1 cellular context compared by ENCODE assay signal in genomic region chr6:84426002-84426705, GRCh38.
TF ChIP-seq lines count a peak whose summit lies in the region.

No MANE protein-coding gene starts in this region.

TF ChIP-seq in HEK293, 187 proteins besides CTCF, POLR2A, EP300 and RAD21 (continued from another document and continues in another):
- TF ChIP-seq REST (tag by site-specific recombination; IDR thresholded peaks at IDR 0.05) (no peak), ZNF596 (tag by site-specific recombination; IDR thresholded peaks at IDR 0.05) (no peak), OVOL3 (tag by site-specific recombination; IDR thresholded peaks at IDR 0.05) (no peak), OSR2 (tag by site-specific recombination; IDR thresholded peaks at IDR 0.05) (no peak), ZNF148 (tag by site-specific recombination; IDR thresholded peaks at IDR 0.05; ENCODE audit: borderline replicate concordance) (no peak), ZNF223 (tag by site-specific recombination; IDR thresholded peaks at IDR 0.05) (no peak), ZNF169 (tag by site-specific recombination; IDR thresholded peaks at IDR 0.05) (no peak), ZNF133 (tag by site-specific recombination; IDR thresholded peaks at IDR 0.05) (no peak), ZNF266 (tag by site-specific recombination; IDR thresholded peaks at IDR 0.05; ENCODE audit: low read depth) (no peak), ZFHX2 (tag by site-specific recombination; conservative IDR thresholded peaks at IDR 0.05) (no peak), ZNF433 (tag by site-specific recombination; IDR thresholded peaks at IDR 0.05; ENCODE audit: low read depth) (no peak), REPIN1 (tag by site-specific recombination; IDR thresholded peaks at IDR 0.05; ENCODE audit: low read depth) (no peak), ZNF501 (tag by site-specific recombination; IDR thresholded peaks at IDR 0.05) (no peak), ZEB2 (tag by site-specific recombination; IDR thresholded peaks at IDR 0.05) (peak; percentile 19; the same call in 1 of the 2 replicates), ZNF629 (tag by site-specific recombination; IDR thresholded peaks at IDR 0.05) (no peak), ZBTB49 (tag by site-specific recombination; IDR thresholded peaks at IDR 0.05; ENCODE audit: low read depth) (no peak), ZNF549 (tag by site-specific recombination; IDR thresholded peaks at IDR 0.05) (no peak), ZNF239 (tag by site-specific recombination; IDR thresholded peaks at IDR 0.05) (no peak), ZNF768 (tag by site-specific recombination; IDR thresholded peaks at IDR 0.05) (no peak), ZSCAN18 (tag by site-specific recombination; IDR thresholded peaks at IDR 0.05) (no peak), PRDM6 (tag by site-specific recombination; IDR thresholded peaks at IDR 0.05) (peak; percentile 68), ZNF701 (tag by site-specific recombination; IDR thresholded peaks at IDR 0.05) (no peak), SP7 (tag by site-specific recombination; IDR thresholded peaks at IDR 0.05) (peak; percentile 94), SP2 (tag by site-specific recombination; IDR thresholded peaks at IDR 0.05) (no peak), EGR2 (tag by site-specific recombination; IDR thresholded peaks at IDR 0.05; ENCODE audit: low read depth) (no peak), ZNF777 (tag by site-specific recombination; IDR thresholded peaks at IDR 0.05; ENCODE audit: borderline replicate concordance) (no peak), SCRT2 (tag by site-specific recombination; IDR thresholded peaks at IDR 0.05) (no peak), ZNF585B (tag by site-specific recombination; IDR thresholded peaks at IDR 0.05) (no peak)
- TF ChIP-seq, protein P1, sequence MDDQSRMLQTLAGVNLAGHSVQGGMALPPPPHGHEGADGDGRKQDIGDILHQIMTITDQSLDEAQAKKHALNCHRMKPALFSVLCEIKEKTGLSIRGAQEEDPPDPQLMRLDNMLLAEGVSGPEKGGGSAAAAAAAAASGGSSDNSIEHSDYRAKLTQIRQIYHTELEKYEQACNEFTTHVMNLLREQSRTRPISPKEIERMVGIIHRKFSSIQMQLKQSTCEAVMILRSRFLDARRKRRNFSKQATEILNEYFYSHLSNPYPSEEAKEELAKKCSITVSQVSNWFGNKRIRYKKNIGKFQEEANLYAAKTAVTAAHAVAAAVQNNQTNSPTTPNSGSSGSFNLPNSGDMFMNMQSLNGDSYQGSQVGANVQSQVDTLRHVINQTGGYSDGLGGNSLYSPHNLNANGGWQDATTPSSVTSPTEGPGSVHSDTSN (CRISPR knock-in tag; IDR thresholded peaks at IDR 0.05), result no peak
- TF ChIP-seq, protein P2, sequence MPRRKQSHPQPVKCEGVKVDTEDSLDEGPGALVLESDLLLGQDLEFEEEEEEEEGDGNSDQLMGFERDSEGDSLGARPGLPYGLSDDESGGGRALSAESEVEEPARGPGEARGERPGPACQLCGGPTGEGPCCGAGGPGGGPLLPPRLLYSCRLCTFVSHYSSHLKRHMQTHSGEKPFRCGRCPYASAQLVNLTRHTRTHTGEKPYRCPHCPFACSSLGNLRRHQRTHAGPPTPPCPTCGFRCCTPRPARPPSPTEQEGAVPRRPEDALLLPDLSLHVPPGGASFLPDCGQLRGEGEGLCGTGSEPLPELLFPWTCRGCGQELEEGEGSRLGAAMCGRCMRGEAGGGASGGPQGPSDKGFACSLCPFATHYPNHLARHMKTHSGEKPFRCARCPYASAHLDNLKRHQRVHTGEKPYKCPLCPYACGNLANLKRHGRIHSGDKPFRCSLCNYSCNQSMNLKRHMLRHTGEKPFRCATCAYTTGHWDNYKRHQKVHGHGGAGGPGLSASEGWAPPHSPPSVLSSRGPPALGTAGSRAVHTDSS (tag by site-specific recombination; IDR thresholded peaks at IDR 0.05), result no peak
- TF ChIP-seq, protein P3, sequence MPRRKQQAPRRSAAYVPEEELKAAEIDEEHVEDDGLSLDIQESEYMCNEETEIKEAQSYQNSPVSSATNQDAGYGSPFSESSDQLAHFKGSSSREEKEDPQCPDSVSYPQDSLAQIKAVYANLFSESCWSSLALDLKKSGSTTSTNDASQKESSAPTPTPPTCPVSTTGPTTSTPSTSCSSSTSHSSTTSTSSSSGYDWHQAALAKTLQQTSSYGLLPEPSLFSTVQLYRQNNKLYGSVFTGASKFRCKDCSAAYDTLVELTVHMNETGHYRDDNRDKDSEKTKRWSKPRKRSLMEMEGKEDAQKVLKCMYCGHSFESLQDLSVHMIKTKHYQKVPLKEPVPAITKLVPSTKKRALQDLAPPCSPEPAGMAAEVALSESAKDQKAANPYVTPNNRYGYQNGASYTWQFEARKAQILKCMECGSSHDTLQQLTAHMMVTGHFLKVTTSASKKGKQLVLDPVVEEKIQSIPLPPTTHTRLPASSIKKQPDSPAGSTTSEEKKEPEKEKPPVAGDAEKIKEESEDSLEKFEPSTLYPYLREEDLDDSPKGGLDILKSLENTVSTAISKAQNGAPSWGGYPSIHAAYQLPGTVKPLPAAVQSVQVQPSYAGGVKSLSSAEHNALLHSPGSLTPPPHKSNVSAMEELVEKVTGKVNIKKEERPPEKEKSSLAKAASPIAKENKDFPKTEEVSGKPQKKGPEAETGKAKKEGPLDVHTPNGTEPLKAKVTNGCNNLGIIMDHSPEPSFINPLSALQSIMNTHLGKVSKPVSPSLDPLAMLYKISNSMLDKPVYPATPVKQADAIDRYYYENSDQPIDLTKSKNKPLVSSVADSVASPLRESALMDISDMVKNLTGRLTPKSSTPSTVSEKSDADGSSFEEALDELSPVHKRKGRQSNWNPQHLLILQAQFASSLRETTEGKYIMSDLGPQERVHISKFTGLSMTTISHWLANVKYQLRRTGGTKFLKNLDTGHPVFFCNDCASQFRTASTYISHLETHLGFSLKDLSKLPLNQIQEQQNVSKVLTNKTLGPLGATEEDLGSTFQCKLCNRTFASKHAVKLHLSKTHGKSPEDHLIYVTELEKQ (tag by site-specific recombination; IDR thresholded peaks at IDR 0.05; ENCODE audit: borderline replicate concordance), result no peak
- TF ChIP-seq, protein P4, sequence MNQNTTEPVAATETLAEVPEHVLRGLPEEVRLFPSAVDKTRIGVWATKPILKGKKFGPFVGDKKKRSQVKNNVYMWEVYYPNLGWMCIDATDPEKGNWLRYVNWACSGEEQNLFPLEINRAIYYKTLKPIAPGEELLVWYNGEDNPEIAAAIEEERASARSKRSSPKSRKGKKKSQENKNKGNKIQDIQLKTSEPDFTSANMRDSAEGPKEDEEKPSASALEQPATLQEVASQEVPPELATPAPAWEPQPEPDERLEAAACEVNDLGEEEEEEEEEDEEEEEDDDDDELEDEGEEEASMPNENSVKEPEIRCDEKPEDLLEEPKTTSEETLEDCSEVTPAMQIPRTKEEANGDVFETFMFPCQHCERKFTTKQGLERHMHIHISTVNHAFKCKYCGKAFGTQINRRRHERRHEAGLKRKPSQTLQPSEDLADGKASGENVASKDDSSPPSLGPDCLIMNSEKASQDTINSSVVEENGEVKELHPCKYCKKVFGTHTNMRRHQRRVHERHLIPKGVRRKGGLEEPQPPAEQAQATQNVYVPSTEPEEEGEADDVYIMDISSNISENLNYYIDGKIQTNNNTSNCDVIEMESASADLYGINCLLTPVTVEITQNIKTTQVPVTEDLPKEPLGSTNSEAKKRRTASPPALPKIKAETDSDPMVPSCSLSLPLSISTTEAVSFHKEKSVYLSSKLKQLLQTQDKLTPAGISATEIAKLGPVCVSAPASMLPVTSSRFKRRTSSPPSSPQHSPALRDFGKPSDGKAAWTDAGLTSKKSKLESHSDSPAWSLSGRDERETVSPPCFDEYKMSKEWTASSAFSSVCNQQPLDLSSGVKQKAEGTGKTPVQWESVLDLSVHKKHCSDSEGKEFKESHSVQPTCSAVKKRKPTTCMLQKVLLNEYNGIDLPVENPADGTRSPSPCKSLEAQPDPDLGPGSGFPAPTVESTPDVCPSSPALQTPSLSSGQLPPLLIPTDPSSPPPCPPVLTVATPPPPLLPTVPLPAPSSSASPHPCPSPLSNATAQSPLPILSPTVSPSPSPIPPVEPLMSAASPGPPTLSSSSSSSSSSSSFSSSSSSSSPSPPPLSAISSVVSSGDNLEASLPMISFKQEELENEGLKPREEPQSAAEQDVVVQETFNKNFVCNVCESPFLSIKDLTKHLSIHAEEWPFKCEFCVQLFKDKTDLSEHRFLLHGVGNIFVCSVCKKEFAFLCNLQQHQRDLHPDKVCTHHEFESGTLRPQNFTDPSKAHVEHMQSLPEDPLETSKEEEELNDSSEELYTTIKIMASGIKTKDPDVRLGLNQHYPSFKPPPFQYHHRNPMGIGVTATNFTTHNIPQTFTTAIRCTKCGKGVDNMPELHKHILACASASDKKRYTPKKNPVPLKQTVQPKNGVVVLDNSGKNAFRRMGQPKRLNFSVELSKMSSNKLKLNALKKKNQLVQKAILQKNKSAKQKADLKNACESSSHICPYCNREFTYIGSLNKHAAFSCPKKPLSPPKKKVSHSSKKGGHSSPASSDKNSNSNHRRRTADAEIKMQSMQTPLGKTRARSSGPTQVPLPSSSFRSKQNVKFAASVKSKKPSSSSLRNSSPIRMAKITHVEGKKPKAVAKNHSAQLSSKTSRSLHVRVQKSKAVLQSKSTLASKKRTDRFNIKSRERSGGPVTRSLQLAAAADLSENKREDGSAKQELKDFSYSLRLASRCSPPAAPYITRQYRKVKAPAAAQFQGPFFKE (tag by site-specific recombination; IDR thresholded peaks at IDR 0.05; ENCODE audit: borderline replicate concordance), result no peak
